ENCODE assay signal across 8 cellular contexts in the genomic region with DNA sequence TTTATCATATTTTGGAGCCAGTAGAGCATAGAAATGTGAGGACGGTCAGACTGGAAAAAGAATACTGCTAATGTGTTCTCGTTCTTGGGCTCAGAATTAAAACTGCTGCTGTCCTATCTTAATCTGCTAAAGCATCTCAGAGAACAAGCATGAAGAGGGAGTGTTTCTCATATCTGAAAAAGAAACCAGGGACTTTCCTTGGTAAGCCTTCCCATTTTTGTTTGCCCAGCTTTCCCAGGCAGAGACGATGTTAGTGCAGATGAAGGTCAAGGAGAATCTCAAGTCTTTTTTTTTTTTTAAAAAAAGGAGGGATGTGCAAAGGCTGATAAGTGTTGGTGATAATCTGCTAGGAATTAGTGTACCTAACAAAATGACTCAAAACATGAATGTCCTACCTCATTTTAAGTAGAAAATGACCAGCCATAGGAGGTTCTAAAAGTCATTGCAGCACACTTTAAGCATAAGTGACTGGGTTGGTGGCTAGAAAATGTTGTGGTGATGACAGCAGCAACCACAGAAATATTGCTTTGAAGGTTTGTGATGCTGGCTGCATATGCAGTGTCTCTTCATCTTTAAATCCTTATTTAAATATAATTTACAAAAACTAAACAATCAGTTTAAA. TPM values are rescaled to one million over a fixed set of nuclear protein-coding genes. Genes with fewer than 3 reads are reported as not detected.
DNase-seq lines count a peak whose midpoint lies in the region; ATAC-seq, FAIRE-seq and TF ChIP-seq lines count a peak whose summit lies in the region.

No MANE protein-coding gene starts in this region.

- no peak overlapping the region for H2AFZ ChIP-seq in endothelial cell of umbilical vein (ENCODE audit: low read depth, low read length)

- POLR2A ChIA-PET in endothelial cell of umbilical vein (lab: Charles Lee): interaction anchor here (0.6 to 1.1 kb wide), 2 partner anchors 33 to 168 kb away, joined by 3 to 5 read pairs; no protein-coding TSS in a partner anchor

- ATAC-seq in Right ventricle myocardium superior (ENCODE audit: poor library complexity) (no peak), HG03280 (IDR thresholded peaks at IDR 0.05; ENCODE audit: unreplicated experiment) (peak; percentile 47), left lobe of liver (no peak)

- peak overlapping the region; percentile 97 for H3K9ac ChIP-seq in endothelial cell of umbilical vein (replicated peaks; ENCODE audit: extremely low read depth, insufficient read depth, low read length)

- H3K4me3 ChIP-seq in left ventricle myocardium inferior (peak overlapping the region; percentile 80), endothelial cell of umbilical vein (replicated peaks in 1 of 3; ENCODE audit: insufficient read depth in 1 of 3, low read depth in 1 of 3, low read length in 3 of 3) (peak overlapping the region in 1 of 3 experiments; percentile 91)

- H4K20me1 ChIP-seq in endothelial cell of umbilical vein (replicated peaks; ENCODE audit: control insufficient read depth, extremely low read depth, insufficient read depth, low read length): peaks cover 10% of the 10 kb centered on the region

- H3K79me2 ChIP-seq in endothelial cell of umbilical vein (ENCODE audit: control insufficient read depth, insufficient read depth, low read length): peaks cover 74% of the 10 kb centered on the region

- peak overlapping the region; percentile 61 for H3K27ac Mint-ChIP-seq in type B pancreatic cell

- peaks cover 13% of the 10 kb centered on the region for H3K36me3 Mint-ChIP-seq in type B pancreatic cell

- dilution Hi-C loops in endothelial cell of umbilical vein (cut with MboI; ENCODE audit: extremely low pct_ligation_motif_present, low sequenced_read_pairs): no loop called here

- CTCF ChIA-PET in endothelial cell of umbilical vein (lab: Charles Lee): interaction anchor here (1.4 to 2.9 kb wide), 4 partner anchors 13 to 381 kb away, joined by 4 to 9 read pairs (median 5); no protein-coding TSS in a partner anchor

- no peak for DNase-seq in left ventricle myocardium inferior
- no peak for DNase-seq in Right ventricle myocardium superior
- DNase-seq in endothelial cell of umbilical vein (ENCODE audit: low read depth, low spot score): peak; percentile 33
- no peak for DNase-seq in type B pancreatic cell (ENCODE audit: extremely low spot score, unreplicated experiment)
- no peak for DNase-seq in CD1c-positive myeloid dendritic cell (ENCODE audit: extremely low spot score)
- DNase-seq in left lobe of liver (ENCODE audit: low spot score): no peak
- DNase-seq in activated CD8-positive, alpha-beta memory T cell treated with anti-CD3 and anti-CD28 coated beads, Interleukin-2, amount 50 U/mL, for 4 hours: no peak

- H3K9me3 ChIP-seq in left ventricle myocardium inferior (replicated peaks) (no peaks in the 10 kb centered on the region), endothelial cell of umbilical vein (replicated peaks; ENCODE audit: control insufficient read depth, insufficient read depth, low read length) (no peaks in the 10 kb centered on the region)

- H3K4me1 Mint-ChIP-seq in type B pancreatic cell (ENCODE audit: unreplicated experiment): peaks cover 42% of the 10 kb centered on the region

- TF ChIP-seq CTCF in left ventricle myocardium inferior (IDR thresholded peaks at IDR 0.05; ENCODE audit: borderline replicate concordance) (no peak), endothelial cell of umbilical vein (IDR thresholded peaks at IDR 0.05; ENCODE audit: extremely low read depth in 1 of 2, insufficient read depth in 1 of 2, low read depth in 1 of 2, low read length in 2 of 2) (no peak), type B pancreatic cell (conservative IDR thresholded peaks at IDR 0.05) (no peak)

- peaks cover 4% of the 10 kb centered on the region for H3K9me1 ChIP-seq in endothelial cell of umbilical vein (replicated peaks; ENCODE audit: control insufficient read depth, extremely low read depth, insufficient read depth, low read length)

- H3K27me3 ChIP-seq in left ventricle myocardium inferior (ENCODE audit: low read depth) (no peaks in the 10 kb centered on the region), endothelial cell of umbilical vein (ENCODE audit: control insufficient read depth in 2 of 2, insufficient read depth in 2 of 2, low read length in 2 of 2) (no peaks in the 10 kb centered on the region)

- intact Hi-C loops in left ventricle myocardium inferior (cut with micrococcal nuclease) (loop anchor here (10.0 kb wide), 1 partner anchor 52 kb away; no protein-coding TSS in a partner anchor), Right ventricle myocardium superior (cut with DNase I) (loop anchor here (10.0 kb wide), 1 partner anchor 172 kb away; no protein-coding TSS in a partner anchor), endothelial cell of umbilical vein (cut with micrococcal nuclease) (loop anchor here (5.0 kb wide), 2 partner anchors 195 to 285 kb away; no protein-coding TSS in a partner anchor)

- H3K4me1 ChIP-seq in left ventricle myocardium inferior (peaks cover 88% of the 10 kb centered on the region), endothelial cell of umbilical vein (ENCODE audit: control insufficient read depth, extremely low read depth, insufficient read depth, low read length) (peaks cover 47% of the 10 kb centered on the region)

- H3K9me3 Mint-ChIP-seq in type B pancreatic cell: no peaks in the 10 kb centered on the region

- BruUV-seq in endothelial cell of umbilical vein (replicated peaks; lab: Mats Ljungman, UMichigan): no TSS peak

- H3K4me3 Mint-ChIP-seq in type B pancreatic cell: peak overlapping the region; percentile 79

- FAIRE-seq in endothelial cell of umbilical vein (lab: Jason Lieb, UNC): no peak

- peak overlapping the region; percentile 99 for H3K4me2 ChIP-seq in endothelial cell of umbilical vein (ENCODE audit: insufficient read depth, low read length)

- TF ChIP-seq POLR2A in endothelial cell of umbilical vein (IDR thresholded peaks at IDR 0.05; ENCODE audit: low read depth, low read length): no peak

- H3K27me3 Mint-ChIP-seq in type B pancreatic cell: no peaks in the 10 kb centered on the region

- H3K36me3 ChIP-seq in left ventricle myocardium inferior: no peaks in the 10 kb centered on the region
- peaks cover 0 to 4% of the 10 kb centered on the region in 2 experiments for H3K36me3 ChIP-seq in endothelial cell of umbilical vein (ENCODE audit: control insufficient read depth in 2 of 2, extremely low read depth in 1 of 2, insufficient read depth in 2 of 2, low read length in 2 of 2)

- H3K27ac ChIP-seq in left ventricle myocardium inferior (replicated peaks): peak overlapping the region; percentile 91
- H3K27ac ChIP-seq in endothelial cell of umbilical vein (ENCODE audit: insufficient read depth, low read depth, low read length): peak overlapping the region; percentile 99

TF ChIP-seq in endothelial cell of umbilical vein, 7 proteins besides CTCF, POLR2A, EP300 and RAD21:
- no peak for TF ChIP-seq POLR2AphosphoS5 (IDR thresholded peaks at IDR 0.05; ENCODE audit: insufficient read depth, low read depth, low read length)
- no peak for TF ChIP-seq MYC (IDR thresholded peaks at IDR 0.05; ENCODE audit: low read depth, low read length)
- no peak for TF ChIP-seq JUN (IDR thresholded peaks at IDR 0.05; ENCODE audit: borderline replicate concordance, insufficient read depth, insufficient read length, low read depth)
- TF ChIP-seq, protein P1, sequence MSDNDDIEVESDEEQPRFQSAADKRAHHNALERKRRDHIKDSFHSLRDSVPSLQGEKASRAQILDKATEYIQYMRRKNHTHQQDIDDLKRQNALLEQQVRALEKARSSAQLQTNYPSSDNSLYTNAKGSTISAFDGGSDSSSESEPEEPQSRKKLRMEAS (IDR thresholded peaks at IDR 0.05; ENCODE audit: insufficient read depth, insufficient read length): no peak
- TF ChIP-seq GATA2 (IDR thresholded peaks at IDR 0.05; ENCODE audit: insufficient read depth, insufficient read length, low read depth, low read length): no peak
- TF ChIP-seq EZH2 (IDR thresholded peaks at IDR 0.05; ENCODE audit: borderline replicate concordance, low read depth, low read length, severe bottlenecking): no peak
- TF ChIP-seq FOS (IDR thresholded peaks at IDR 0.05; ENCODE audit: borderline replicate concordance, insufficient read depth, low read length): no peak

RNA-seq across cellular contexts. Expression of a gene that starts 55.1 kb away (rescaled TPM):
- total RNA-seq in left ventricle myocardium inferior (34.8 TPM), Right ventricle myocardium superior (36.9 TPM), endothelial cell of umbilical vein (60.6 and 61.9 TPM in 2 replicates), type B pancreatic cell (ENCODE audit: low replicate concordance) (14.5 and 34.1 TPM in 2 replicates), left lobe of liver (9.7 TPM)
- 8.2 and 9.7 TPM in 2 replicates for polyA plus RNA-seq in endothelial cell of umbilical vein
- polyA plus RNA-seq in endothelial cell of umbilical vein (2011; cell fraction: cytosol; rRNA removed): 21.4 and 22.3 TPM in 2 replicates
- 15.9 and 18.1 TPM in 2 replicates for polyA plus RNA-seq in endothelial cell of umbilical vein (2011; cell fraction: nucleus; rRNA removed)
- polyA plus RNA-seq in endothelial cell of umbilical vein (2012): 31.3 and 64.7 TPM in 2 replicates
- 6.0 and 8.6 TPM in 2 replicates for polyA minus RNA-seq in endothelial cell of umbilical vein
- polyA minus RNA-seq in endothelial cell of umbilical vein (2011; cell fraction: cytosol; rRNA and poly(A)+ RNA removed): 27.2 TPM
- polyA minus RNA-seq in endothelial cell of umbilical vein (2011; cell fraction: nucleus; rRNA and poly(A)+ RNA removed): 28.2 and 35.4 TPM in 2 replicates
